26 cellular contexts compared by ENCODE assay signal in genomic region chr6:79385333-79385732, GRCh38.
DNase-seq lines count a peak whose midpoint lies in the region; ATAC-seq, FAIRE-seq and TF ChIP-seq lines count a peak whose summit lies in the region.
"Had no signal": no experiment of that assay in that cellular context is flagged by ENCODE, and none has a peak within 500 bp of the region (broad histone marks: within the 10 kb centered on the region; RNA-seq: fewer than 3 reads in every experiment).

No MANE protein-coding gene starts in this region.

- ATAC-seq in SK-N-SH treated with all-trans-retinoic acid at 6 μM for 48 hours, result no peak
- ATAC-seq in natural killer cell, result no peak
- no peak for ATAC-seq in GM19467 (IDR thresholded peaks at IDR 0.05; ENCODE audit: unreplicated experiment)
- ATAC-seq: activated CD4-positive, CD25-positive, alpha-beta regulatory T cell treated with anti-CD3 and anti-CD28 coated beads, Interleukin-2, amount 50 U/mL, for 24 hours; activated CD8-positive, alpha-beta memory T cell treated with anti-CD3 and anti-CD28 coated beads, Interleukin-2, amount 10 ng/mL, durations not matched to agents 7 days and 5 days; activated naive CD8-positive, alpha-beta T cell treated with anti-CD3 and anti-CD28 coated beads, Interleukin-2, amount 50 U/mL, for 24 hours had no signal

- H3K9me3 Mint-ChIP-seq in natural killer cell, result peaks cover 4 to 8% of the 10 kb centered on the region in 2 donors
- H3K9me3 Mint-ChIP-seq: memory B cell; T-helper 1 cell treated with Interleukin-12 subunit alpha and Interleukin-12 subunit beta and Interleukin-4 antibody, amounts not matched to agents 30 μg/mL and 1 μg/mL, for 36 hours had no signal

- intact Hi-C loops in endothelial cell of umbilical vein (cut with micrococcal nuclease) (loop anchor here (10.0 kb wide), 1 partner anchor 289 kb away; no protein-coding TSS in a partner anchor), natural killer cell (cut with micrococcal nuclease) (no loop called here)

- peak overlapping the region; percentile 27 for H3K9ac ChIP-seq in endothelial cell of umbilical vein (replicated peaks; ENCODE audit: extremely low read depth, insufficient read depth, low read length)
- H3K9ac ChIP-seq: BLaER1, KMS-11 had no signal

- H4K20me1 ChIP-seq in endothelial cell of umbilical vein (replicated peaks; ENCODE audit: control insufficient read depth, extremely low read depth, insufficient read depth, low read length) (no peaks in the 10 kb centered on the region), osteoblast (ENCODE audit: insufficient read depth, low read length) (no peaks in the 10 kb centered on the region)
- H4K20me1 ChIP-seq: BLaER1 had no signal

- POLR2A ChIA-PET in endothelial cell of umbilical vein (lab: Charles Lee), result no interaction called here

- dilution Hi-C loops in endothelial cell of umbilical vein (cut with MboI; ENCODE audit: extremely low pct_ligation_motif_present, low sequenced_read_pairs), result no loop called here

- H3K36me3 ChIP-seq in MG63 (no peaks in the 10 kb centered on the region), endothelial cell of umbilical vein (ENCODE audit: control insufficient read depth in 2 of 2, extremely low read depth in 1 of 2, insufficient read depth in 2 of 2, low read length in 2 of 2) (no peaks in the 10 kb centered on the region), osteoblast (ENCODE audit: insufficient read depth, low read length) (no peaks in the 10 kb centered on the region)
- H3K36me3 ChIP-seq: BLaER1, tibial artery had no signal

- no peaks in the 10 kb centered on the region for H3K9me1 ChIP-seq in endothelial cell of umbilical vein (replicated peaks; ENCODE audit: control insufficient read depth, extremely low read depth, insufficient read depth, low read length)

- CTCF ChIA-PET in endothelial cell of umbilical vein (lab: Charles Lee), result interaction anchor here (0.6 to 2.2 kb wide), 6 partner anchors 10 to 159 kb away, joined by 3 to 13 read pairs (median 3); no protein-coding TSS in a partner anchor

- no peaks in the 10 kb centered on the region for H3K27me3 Mint-ChIP-seq in natural killer cell (ENCODE audit: low read depth in 2 of 2)
- H3K27me3 Mint-ChIP-seq: activated CD8-positive, alpha-beta memory T cell treated with anti-CD3 and anti-CD28 coated beads, Interleukin-2, amount 10 ng/mL, durations not matched to agents 7 days and 5 days; activated naive CD8-positive, alpha-beta T cell treated with anti-CD3 and anti-CD28 coated beads, Interleukin-2, amount 50 U/mL, for 24 hours; memory B cell; stimulated activated naive CD8-positive, alpha-beta T cell treated with anti-CD3 and anti-CD28 coated beads, Interleukin-15, Interleukin-2, amounts not matched to agents 100 ng/mL and 50 ng/mL, for 24 hours had no signal

- no peaks in the 10 kb centered on the region for H3K27me3 ChIP-seq in MG63
- no peaks in the 10 kb centered on the region for H3K27me3 ChIP-seq in endothelial cell of umbilical vein (ENCODE audit: control insufficient read depth in 2 of 2, insufficient read depth in 2 of 2, low read length in 2 of 2)
- H3K27me3 ChIP-seq in osteoblast (ENCODE audit: insufficient read depth, low read length), result no peaks in the 10 kb centered on the region
- H3K27me3 ChIP-seq: BLaER1, tibial artery had no signal

- peak; percentile 84 for FAIRE-seq in endothelial cell of umbilical vein (lab: Jason Lieb, UNC)
- FAIRE-seq: astrocyte, endometrium had no signal

- no TSS peak for BruUV-seq in endothelial cell of umbilical vein (replicated peaks; lab: Mats Ljungman, UMichigan)

- DNase-seq in Daoy (ENCODE audit: low read depth) (peak; percentile 13), MG63 (peak; percentile 27), endothelial cell of umbilical vein (ENCODE audit: low read depth, low spot score) (peak; percentile 61), osteoblast (ENCODE audit: insufficient read length, low spot score, missing footprints) (peak; percentile 39), natural killer cell (no peak)
- DNase-seq: activated CD4-positive, alpha-beta T cell treated with anti-CD3 and anti-CD28 coated beads, Interleukin-2, amount 50 U/mL, for 4 hours; activated CD8-positive, alpha-beta memory T cell treated with anti-CD3 and anti-CD28 coated beads, Interleukin-2, amount 10 ng/mL, durations not matched to agents 7 days and 5 days; activated naive CD4-positive, alpha-beta T cell; activated naive CD8-positive, alpha-beta T cell treated with anti-CD3 and anti-CD28 coated beads, Interleukin-2, amount 50 U/mL, for 24 hours; activated T-cell treated with anti-CD3 and anti-CD28 coated beads, Interleukin-2, amount 50 U/mL, for 48 hours; GDM1; H7; posterior cingulate gyrus; stimulated activated CD8-positive, alpha-beta memory T cell treated with anti-CD3 and anti-CD28 coated beads, Interleukin-4, amount 100 ng/mL, for 48 hours; tibial artery had no signal

- H3K4me3 Mint-ChIP-seq in natural killer cell, result no peak overlapping the region
- H3K4me3 Mint-ChIP-seq: activated CD8-positive, alpha-beta memory T cell treated with anti-CD3 and anti-CD28 coated beads, Interleukin-2, amount 10 ng/mL, durations not matched to agents 7 days and 5 days; activated naive CD8-positive, alpha-beta T cell treated with anti-CD3 and anti-CD28 coated beads, Interleukin-2, amount 50 U/mL, for 24 hours; memory B cell; stimulated activated naive CD8-positive, alpha-beta T cell treated with anti-CD3 and anti-CD28 coated beads, Interleukin-15, Interleukin-2, amounts not matched to agents 100 ng/mL and 50 ng/mL, for 24 hours; T-helper 1 cell treated with Interleukin-12 subunit alpha and Interleukin-12 subunit beta and Interleukin-4 antibody, amounts not matched to agents 30 μg/mL and 1 μg/mL, for 36 hours had no signal

- H3K36me3 Mint-ChIP-seq in natural killer cell, result no peaks in the 10 kb centered on the region
- H3K36me3 Mint-ChIP-seq: activated CD8-positive, alpha-beta memory T cell treated with anti-CD3 and anti-CD28 coated beads, Interleukin-2, amount 10 ng/mL, durations not matched to agents 7 days and 5 days; memory B cell had no signal

- TF ChIP-seq CTCF in endothelial cell of umbilical vein (IDR thresholded peaks at IDR 0.05; ENCODE audit: extremely low read depth in 1 of 2, insufficient read depth in 1 of 2, low read depth in 1 of 2, low read length in 2 of 2), result no peak
- no peak for TF ChIP-seq CTCF in osteoblast (IDR thresholded peaks at IDR 0.05; ENCODE audit: extremely low read depth, low read depth, low read length)
- no peak for TF ChIP-seq CTCF in natural killer cell (IDR thresholded peaks at IDR 0.05)

- H3K4me1 Mint-ChIP-seq in natural killer cell, result no peaks in the 10 kb centered on the region
- H3K4me1 Mint-ChIP-seq: activated CD8-positive, alpha-beta memory T cell treated with anti-CD3 and anti-CD28 coated beads, Interleukin-2, amount 10 ng/mL, durations not matched to agents 7 days and 5 days; activated naive CD8-positive, alpha-beta T cell treated with anti-CD3 and anti-CD28 coated beads, Interleukin-2, amount 50 U/mL, for 24 hours; memory B cell had no signal

- H2AFZ ChIP-seq in endothelial cell of umbilical vein (ENCODE audit: low read depth, low read length), result no peak overlapping the region
- no peak overlapping the region for H2AFZ ChIP-seq in osteoblast (ENCODE audit: low read length)

- H3K4me1 ChIP-seq in endothelial cell of umbilical vein (ENCODE audit: control insufficient read depth, extremely low read depth, insufficient read depth, low read length), result peaks cover 26% of the 10 kb centered on the region
- peaks cover 2% of the 10 kb centered on the region for H3K4me1 ChIP-seq in osteoblast (ENCODE audit: insufficient read depth, low read length)
- H3K4me1 ChIP-seq: BLaER1 had no signal

- H3K4me3 ChIP-seq in MG63 (no peak overlapping the region), endothelial cell of umbilical vein (replicated peaks in 1 of 3; ENCODE audit: insufficient read depth in 1 of 3, low read depth in 1 of 3, low read length in 3 of 3) (no peak overlapping the region), osteoblast (ENCODE audit: insufficient read depth, low read length) (no peak overlapping the region)
- H3K4me3 ChIP-seq: BLaER1, SK-N-MC, tibial artery had no signal

- no peak overlapping the region for H3K27ac Mint-ChIP-seq in natural killer cell
- H3K27ac Mint-ChIP-seq: activated CD8-positive, alpha-beta memory T cell treated with anti-CD3 and anti-CD28 coated beads, Interleukin-2, amount 10 ng/mL, durations not matched to agents 7 days and 5 days; activated naive CD8-positive, alpha-beta T cell treated with anti-CD3 and anti-CD28 coated beads, Interleukin-2, amount 50 U/mL, for 24 hours; memory B cell; stimulated activated naive CD8-positive, alpha-beta T cell treated with anti-CD3 and anti-CD28 coated beads, Interleukin-15, Interleukin-2, amounts not matched to agents 100 ng/mL and 50 ng/mL, for 24 hours; T-helper 1 cell treated with Interleukin-12 subunit alpha and Interleukin-12 subunit beta and Interleukin-4 antibody, amounts not matched to agents 30 μg/mL and 1 μg/mL, for 36 hours had no signal

- H3K79me2 ChIP-seq in endothelial cell of umbilical vein (ENCODE audit: control insufficient read depth, insufficient read depth, low read length) (no peaks in the 10 kb centered on the region), osteoblast (ENCODE audit: insufficient read depth, low read length) (no peaks in the 10 kb centered on the region)

- TF ChIP-seq POLR2A in endothelial cell of umbilical vein (IDR thresholded peaks at IDR 0.05; ENCODE audit: low read depth, low read length), result no peak

- H3K9me3 ChIP-seq in MG63 (no peaks in the 10 kb centered on the region), endothelial cell of umbilical vein (replicated peaks; ENCODE audit: control insufficient read depth, insufficient read depth, low read length) (no peaks in the 10 kb centered on the region), osteoblast (ENCODE audit: low read depth, low read length) (no peaks in the 10 kb centered on the region)
- H3K9me3 ChIP-seq: BLaER1, tibial artery had no signal

- peak overlapping the region; percentile 86 for H3K27ac ChIP-seq in endothelial cell of umbilical vein (ENCODE audit: insufficient read depth, low read depth, low read length)
- no peak overlapping the region for H3K27ac ChIP-seq in osteoblast (ENCODE audit: low read depth, low read length)
- H3K27ac ChIP-seq: BLaER1, KMS-11, tibial artery had no signal

- H3K4me2 ChIP-seq in endothelial cell of umbilical vein (ENCODE audit: insufficient read depth, low read length) (peak overlapping the region; percentile 94), osteoblast (ENCODE audit: insufficient read depth, low read length) (no peak overlapping the region)
- H3K4me2 ChIP-seq: BLaER1, KMS-11 had no signal

TF ChIP-seq in endothelial cell of umbilical vein, 7 proteins besides CTCF, POLR2A, EP300 and RAD21 (continues in another document):
- TF ChIP-seq MYC (IDR thresholded peaks at IDR 0.05; ENCODE audit: low read depth, low read length) (no peak), EZH2 (IDR thresholded peaks at IDR 0.05; ENCODE audit: borderline replicate concordance, low read depth, low read length, severe bottlenecking) (no peak), FOS (IDR thresholded peaks at IDR 0.05; ENCODE audit: borderline replicate concordance, insufficient read depth, low read length) (peak; percentile 63)

TF ChIP-seq in SK-N-SH treated with all-trans-retinoic acid at 6 μM for 48 hours, 23 proteins besides CTCF, POLR2A, EP300 and RAD21 (continues in another document):
- TF ChIP-seq SNAI2 (CRISPR knock-in tag; IDR thresholded peaks at IDR 0.05) (no peak), TCF4 (CRISPR knock-in tag; IDR thresholded peaks at IDR 0.05; ENCODE audit: borderline replicate concordance) (no peak), CSDC2 (CRISPR knock-in tag; IDR thresholded peaks at IDR 0.05) (no peak)
